In genomic region chr7:133497061-133497460, GRCh38 we compare ENCODE assay signal across 27 cellular contexts.
"Had no signal": no experiment of that assay in that cellular context is flagged by ENCODE, and none has a peak within 500 bp of the region (broad histone marks: within the 10 kb centered on the region; RNA-seq: fewer than 3 reads in every experiment).

No MANE protein-coding gene starts in this region.

- H3K27ac ChIP-seq: stomach, suprapubic skin, testis, thoracic aorta, thyroid gland, tibial artery, tibial nerve, transverse colon, upper lobe of left lung, upper lobe of right lung, uterus, vagina had no signal

- H3K4me3 ChIP-seq: stomach, suprapubic skin, testis, thoracic aorta, thyroid gland, tibial artery, tibial nerve, transverse colon, upper lobe of left lung, upper lobe of right lung, uterus, vagina had no signal

- H3K4me1 ChIP-seq: suprapubic skin, testis, thyroid gland, upper lobe of left lung, uterus, vagina had no signal

- FAIRE-seq: urothelium cell line had no signal

- H3K9me3 ChIP-seq: stomach, suprapubic skin, testis, thoracic aorta, thyroid gland, tibial artery, tibial nerve, transverse colon, upper lobe of left lung, upper lobe of right lung, uterus, vagina had no signal

- ATAC-seq: stimulated activated effector memory CD8-positive, alpha-beta T cell treated with anti-CD3 and anti-CD28 coated beads, Interleukin-12 subunit alpha, Interleukin-12 subunit beta, amount 100 ng/mL, for 72 hours; stimulated activated memory B cell treated with anti-CD40 and anti-IgM and Interleukin-4, amounts not matched to agents 10 μg/mL and 1 μg/mL and 100 μg/mL, for 72 hours; stimulated activated naive B cell treated with anti-CD40 and anti-IgM and Interleukin-4, amounts not matched to agents 10 μg/mL and 1 μg/mL and 100 μg/mL, for 72 hours; stimulated activated naive CD8-positive, alpha-beta T cell treated with anti-CD3 and anti-CD28 coated beads, Interleukin-15, amount 100 ng/mL, for 72 hours; stimulated activated naive CD8-positive, alpha-beta T cell treated with anti-CD3 and anti-CD28 coated beads, Interleukin-15, Interleukin-2, amounts not matched to agents 100 U/mL and 50 U/mL, for 24 hours; upper lobe of right lung had no signal

- H3K27me3 ChIP-seq: stomach, suprapubic skin, testis, thyroid gland, tibial artery, tibial nerve, transverse colon, upper lobe of left lung, upper lobe of right lung, uterus, vagina had no signal

- DNase-seq: stimulated activated CD4-positive, alpha-beta T cell treated with anti-CD3 and anti-CD28 coated beads, Interleukin-2, amount 100 ng/mL, for 48 hours; stimulated activated CD4-positive, alpha-beta T cell treated with anti-CD3 and anti-CD28 coated beads, Interleukin-4, amount 100 ng/mL, for 1 hour; stimulated activated CD4-positive, alpha-beta T cell treated with anti-CD3 and anti-CD28 coated beads, Interleukin-4, amount 100 ng/mL, for 24 hours; stimulated activated CD4-positive, alpha-beta T cell treated with anti-CD3 and anti-CD28 coated beads, Interleukin-4, amount 100 ng/mL, for 4 hours; stimulated activated CD8-positive, alpha-beta memory T cell treated with anti-CD3 and anti-CD28 coated beads, Interleukin-4, amount 100 ng/mL, for 48 hours; stimulated activated naive B cell treated with anti-CD40 and anti-IgM and Interleukin-4, amounts not matched to agents 10 μg/mL and 1 μg/mL and 100 μg/mL, for 72 hours; stimulated activated naive CD4-positive, alpha-beta T cell; stimulated activated naive CD4-positive, alpha-beta T cell treated with Interleukin-2 at 50 U/mL for 16 hours; stimulated activated naive CD8-positive, alpha-beta T cell treated with anti-CD3 and anti-CD28 coated beads, Interleukin-15, amount 100 ng/mL, for 72 hours; stimulated activated naive CD8-positive, alpha-beta T cell treated with anti-CD3 and anti-CD28 coated beads, Interleukin-15, Interleukin-2, amounts not matched to agents 100 U/mL and 50 U/mL, for 24 hours; stomach; substantia nigra; testis; thyroid gland; tibial artery; transverse colon; trophoblast cell; upper lobe of left lung; upper lobe of right lung; uterus had no signal

- H3K36me3 ChIP-seq: thoracic aorta, thyroid gland, tibial artery, transverse colon, upper lobe of left lung, upper lobe of right lung, uterus, vagina had no signal
